8 cellular contexts compared by ENCODE assay signal in genomic region chr10:45971019-45971418, GRCh38. TPM values are rescaled to one million over a fixed set of nuclear protein-coding genes. Genes with fewer than 3 reads are reported as not detected.
A peak's percentile ranks its signal among the peaks of the same experiment; 100 is the strongest.
DNase-seq lines count a peak whose midpoint lies in the region; TF ChIP-seq lines count a peak whose summit lies in the region.
"Not testable (repeated sequence)": the region's sequence is repeated elsewhere in the genome, so short reads cannot be mapped to it uniquely, and the experiment has no call there.

No MANE protein-coding gene starts in this region.

- H3K9ac ChIP-seq in GM23248 (peak overlapping the region; percentile 94), OCI-LY1 (ENCODE audit: low read length) (peak overlapping the region; percentile 90; the same call in 1 of the 2 replicates), mammary epithelial cell (ENCODE audit: insufficient read depth, low read length) (peak overlapping the region; percentile 61), skeletal muscle tissue (ENCODE audit: low read depth in 1 of 3, low read length in 3 of 3) (peak overlapping the region in 1 of 3 donors; percentile 86)

- not testable (repeated sequence) for H3K27ac ChIP-seq in A673 (ENCODE audit: low read depth, low read length, poor library complexity, severe bottlenecking); GM23248; OCI-LY1 (ENCODE audit: low read depth, low read length, poor library complexity, severe bottlenecking); muscle layer of duodenum (ENCODE audit: low read length); skeletal muscle tissue (ENCODE audit: low read depth, low read length)
- H3K27ac ChIP-seq in mammary epithelial cell (ENCODE audit: insufficient read depth, low read depth, low read length): peak overlapping the region; percentile 58

- H3K9me3 ChIP-seq in A673 (ENCODE audit: low read depth, low read length, poor library complexity, severe bottlenecking); GM23248 (ENCODE audit: low read depth); OCI-LY1 (ENCODE audit: low read length); mammary epithelial cell (replicated peaks; ENCODE audit: insufficient read depth, low read length); muscle layer of duodenum (ENCODE audit: control insufficient read depth in 1 of 2, low read length in 2 of 2); skeletal muscle tissue (ENCODE audit: control insufficient read depth in 3 of 3, low read length in 3 of 3): not testable (repeated sequence)

- WGBS in GM23248 (ENCODE audit: low coverage in 1 of 2, low lambda C conversion rate in 2 of 2, missing lambda C conversion rate in 2 of 2), 2 experiments: 58 to 61% methylated on average over 13 to 14 of the region's 14 CpGs
- 48% methylated on average over 12 of the region's 14 CpGs for WGBS in mammary epithelial cell (ENCODE audit: low coverage, missing lambda C conversion rate)

- POLR2A ChIA-PET in A673 (lab: Charles Lee; ENCODE audit: low non-redundant PET); activated CD4-positive, alpha-beta memory T cell treated with anti-CD3 and anti-CD28 coated beads, Interleukin-2, amount 10 ng/mL, durations not matched to agents 7 days and 5 days (lab: Charles Lee): not testable (repeated sequence)

- not testable (repeated sequence) for H3F3A ChIP-seq in GM23248 (ENCODE audit: insufficient read depth); OCI-LY1 (ENCODE audit: insufficient read depth, low read length)

- H3K27me3 ChIP-seq in A673 (replicated peaks; ENCODE audit: insufficient read depth, low read depth, low read length, poor library complexity); GM23248 (replicated peaks; ENCODE audit: insufficient read depth); OCI-LY1 (ENCODE audit: insufficient read depth, low read length); mammary epithelial cell (ENCODE audit: insufficient read depth, low read length); muscle layer of duodenum (ENCODE audit: low read depth, low read length); skeletal muscle tissue (ENCODE audit: control insufficient read depth in 3 of 3, insufficient read depth in 3 of 3, low read length in 3 of 3): not testable (repeated sequence)

- not testable (repeated sequence) for H3K27ac Mint-ChIP-seq in activated CD4-positive, alpha-beta memory T cell treated with anti-CD3 and anti-CD28 coated beads, Interleukin-2, amount 10 ng/mL, durations not matched to agents 7 days and 5 days

- CTCF ChIA-PET in A673 (lab: Charles Lee); activated CD4-positive, alpha-beta memory T cell treated with anti-CD3 and anti-CD28 coated beads, Interleukin-2, amount 10 ng/mL, durations not matched to agents 7 days and 5 days (lab: Charles Lee); mammary epithelial cell (lab: Charles Lee; ENCODE audit: low non-redundant PET): not testable (repeated sequence)

- not testable (repeated sequence) for TF ChIP-seq CTCF in A673 (conservative IDR thresholded peaks at IDR 0.05; ENCODE audit: low read depth, low read length); OCI-LY1 (IDR thresholded peaks at IDR 0.05; ENCODE audit: low read length); mammary epithelial cell (conservative IDR thresholded peaks at IDR 0.05 in 1 of 2, IDR thresholded peaks at IDR 0.05 in 1 of 2; ENCODE audit: extremely low read depth in 1 of 2, insufficient read depth in 1 of 2, low read depth in 1 of 2, low read length in 2 of 2); foreskin fibroblast (IDR thresholded peaks at IDR 0.05; ENCODE audit: low read depth, low read length)

- intact Hi-C loops in A673 (cut with micrococcal nuclease; ENCODE audit: unreplicated experiment); mammary epithelial cell (cut with micrococcal nuclease): not testable (repeated sequence)

- not testable (repeated sequence) for H4K20me1 ChIP-seq in GM23248 (ENCODE audit: insufficient read depth); OCI-LY1 (ENCODE audit: insufficient read depth, low read length); mammary epithelial cell (ENCODE audit: insufficient read depth, low read length)

- DNase-seq in A673 (ENCODE audit: low spot score); GM23248; activated CD4-positive, alpha-beta memory T cell treated with anti-CD3 and anti-CD28 coated beads, Interleukin-2, amount 10 ng/mL, durations not matched to agents 7 days and 5 days; mammary epithelial cell; foreskin fibroblast: not testable (repeated sequence)

- H3K4me3 ChIP-seq in A673 (ENCODE audit: low read depth, low read length, poor library complexity, severe bottlenecking): peak overlapping the region; percentile 73
- H3K4me3 ChIP-seq in GM23248: peak overlapping the region; percentile 94
- peak overlapping the region; percentile 95 for H3K4me3 ChIP-seq in OCI-LY1 (ENCODE audit: low read depth, low read length, poor library complexity, severe bottlenecking)
- peak overlapping the region; percentile 26 to 91 (median 76) for H3K4me3 ChIP-seq in mammary epithelial cell (replicated peaks in 1 of 3; ENCODE audit: insufficient read depth in 1 of 3, low read depth in 2 of 3, low read length in 3 of 3)
- H3K4me3 ChIP-seq in foreskin fibroblast (ENCODE audit: low read depth in 1 of 2, low read length in 2 of 2): peak overlapping the region; percentile 58 to 84
- H3K4me3 ChIP-seq in muscle layer of duodenum (ENCODE audit: low read depth in 1 of 2, low read length in 2 of 2): peak overlapping the region; percentile 79 to 84
- peak overlapping the region; percentile 80 to 86 (median 81) for H3K4me3 ChIP-seq in skeletal muscle tissue (ENCODE audit: low read length in 3 of 3)

- H3K4me1 Mint-ChIP-seq in activated CD4-positive, alpha-beta memory T cell treated with anti-CD3 and anti-CD28 coated beads, Interleukin-2, amount 10 ng/mL, durations not matched to agents 7 days and 5 days: peaks cover 35% of the 10 kb centered on the region

- H3K79me2 ChIP-seq in GM23248 (ENCODE audit: insufficient read depth) (peaks cover 96% of the 10 kb centered on the region), OCI-LY1 (ENCODE audit: insufficient read depth, low read length) (peaks cover 46% of the 10 kb centered on the region), mammary epithelial cell (ENCODE audit: insufficient read depth, low read length) (peaks cover 83% of the 10 kb centered on the region)

- peaks cover 16% of the 10 kb centered on the region for H3K36me3 Mint-ChIP-seq in activated CD4-positive, alpha-beta memory T cell treated with anti-CD3 and anti-CD28 coated beads, Interleukin-2, amount 10 ng/mL, durations not matched to agents 7 days and 5 days (ENCODE audit: low read depth)

- in situ Hi-C loops in GM23248 (cut with MboI); mammary epithelial cell (cut with MboI; ENCODE audit: low sequenced_read_pairs in 2 of 2): not testable (repeated sequence)

- H3K9me2 ChIP-seq in GM23248 (ENCODE audit: insufficient read depth); OCI-LY1 (ENCODE audit: low read depth, low read length): not testable (repeated sequence)

- not testable (repeated sequence) for H3K4me1 ChIP-seq in A673 (ENCODE audit: insufficient read depth, low read length, poor library complexity, severe bottlenecking); mammary epithelial cell (ENCODE audit: insufficient read depth, low read length)
- peaks cover 17% of the 10 kb centered on the region for H3K4me1 ChIP-seq in GM23248 (ENCODE audit: insufficient read depth)
- peaks cover 29% of the 10 kb centered on the region for H3K4me1 ChIP-seq in OCI-LY1 (ENCODE audit: insufficient read depth, low read length, severe bottlenecking)
- peaks cover 0 to 21% of the 10 kb centered on the region in 2 donors for H3K4me1 ChIP-seq in muscle layer of duodenum (ENCODE audit: control insufficient read depth in 1 of 2, insufficient read depth in 2 of 2, low read length in 2 of 2)
- H3K4me1 ChIP-seq in skeletal muscle tissue (ENCODE audit: control insufficient read depth in 3 of 3, insufficient read depth in 3 of 3, low read length in 3 of 3): peaks cover 6 to 17% (median 9%) of the 10 kb centered on the region in 3 donors

- H3K27me3 Mint-ChIP-seq in activated CD4-positive, alpha-beta memory T cell treated with anti-CD3 and anti-CD28 coated beads, Interleukin-2, amount 10 ng/mL, durations not matched to agents 7 days and 5 days: not testable (repeated sequence)

- BruUV-seq in A673 (replicated peaks; lab: Mats Ljungman, UMichigan); mammary epithelial cell (replicated peaks; lab: Mats Ljungman, UMichigan): not testable (repeated sequence)

- not testable (repeated sequence) for H3K36me3 ChIP-seq in A673 (ENCODE audit: insufficient read depth, low read length, poor library complexity, severe bottlenecking); GM23248 (ENCODE audit: low read depth); mammary epithelial cell (ENCODE audit: insufficient read depth, low read length); muscle layer of duodenum (ENCODE audit: control insufficient read depth in 1 of 2, insufficient read depth in 2 of 2, low read length in 2 of 2); skeletal muscle tissue (ENCODE audit: control insufficient read depth in 3 of 3, insufficient read depth in 3 of 3, low read length in 3 of 3)
- H3K36me3 ChIP-seq in OCI-LY1 (ENCODE audit: insufficient read depth, low read length): peaks cover 15% of the 10 kb centered on the region; the same call in 1 of the 2 replicates

- H3K4me2 ChIP-seq in GM23248 (ENCODE audit: unreplicated experiment) (peak overlapping the region; percentile 96), OCI-LY1 (ENCODE audit: low read length) (peak overlapping the region; percentile 88), mammary epithelial cell (ENCODE audit: insufficient read depth, low read depth, low read length) (peak overlapping the region; percentile 71)

- dilution Hi-C loops in mammary epithelial cell (cut with HindIII; ENCODE audit: low sequenced_read_pairs): not testable (repeated sequence)

- H3K9me3 Mint-ChIP-seq in activated CD4-positive, alpha-beta memory T cell treated with anti-CD3 and anti-CD28 coated beads, Interleukin-2, amount 10 ng/mL, durations not matched to agents 7 days and 5 days: not testable (repeated sequence)

- H3K4me3 Mint-ChIP-seq in activated CD4-positive, alpha-beta memory T cell treated with anti-CD3 and anti-CD28 coated beads, Interleukin-2, amount 10 ng/mL, durations not matched to agents 7 days and 5 days: peak overlapping the region; percentile 97

- H2AFZ ChIP-seq in GM23248: peak overlapping the region; percentile 86; the same call in 1 of the 2 replicates
- not testable (repeated sequence) for H2AFZ ChIP-seq in OCI-LY1 (ENCODE audit: low read length); mammary epithelial cell (ENCODE audit: low read depth, low read length)

RNA-seq across cellular contexts. Expression of gene TIMM23, which starts 1.3 kb away (rescaled TPM):
- total RNA-seq in A673 (2021) (107 and 125 TPM in 2 replicates), mammary epithelial cell (10 to 100 TPM; 51.8 to 84.4 TPM), skeletal muscle tissue (61.6 TPM)
- 75.2 and 104 TPM in 2 replicates for total RNA-seq in GM23248 (2014; rRNA removed; shearing (Covaris generic))
- polyA plus RNA-seq in GM23248 (2016; fragmentation: Nextera tagmentation; extraction: Ambion mirVana) (145 and 147 TPM in 2 replicates), mammary epithelial cell (99.6 TPM)
- total RNA-seq in activated CD4-positive, alpha-beta memory T cell treated with anti-CD3 and anti-CD28 coated beads, Interleukin-2, amount 10 ng/mL, durations not matched to agents 7 days and 5 days: 10 to 100 TPM; 45.2 to 48.2 TPM
- polyA minus RNA-seq in mammary epithelial cell: 126 TPM

RNA-seq across cellular contexts. Expression of gene NCOA4, which starts 59.4 kb away (rescaled TPM):
- total RNA-seq in A673 (2021) (48.0 and 50.6 TPM in 2 replicates), mammary epithelial cell (100 to 1,000 TPM in 1 of 2 donors, 10 to 100 TPM in 1; 94.2 to 171 TPM), skeletal muscle tissue (338 TPM)
- total RNA-seq in GM23248 (2014; rRNA removed; shearing (Covaris generic)): 164 and 170 TPM in 2 replicates
- polyA plus RNA-seq in GM23248 (2016; fragmentation: Nextera tagmentation; extraction: Ambion mirVana) (112 and 113 TPM in 2 replicates), mammary epithelial cell (87.3 TPM)
- total RNA-seq in activated CD4-positive, alpha-beta memory T cell treated with anti-CD3 and anti-CD28 coated beads, Interleukin-2, amount 10 ng/mL, durations not matched to agents 7 days and 5 days: 100 to 1,000 TPM; 104 to 105 TPM
- 143 TPM for polyA minus RNA-seq in mammary epithelial cell
